ENCODE assay signal across 2 cellular contexts in genomic region chr2:218583983-218584850, GRCh38.
TF ChIP-seq lines count a peak whose summit lies in the region.

No MANE protein-coding gene starts in this region.

TF ChIP-seq in HCT116, 20 proteins besides CTCF, POLR2A, EP300 and RAD21:
- TF ChIP-seq EZH2 (IDR thresholded peaks at IDR 0.05), result no peak

TF ChIP-seq in SK-N-SH, 30 proteins besides CTCF, POLR2A, EP300 and RAD21:
- TF ChIP-seq EZH2phosphoT487 (IDR thresholded peaks at IDR 0.05; ENCODE audit: borderline replicate concordance, low read depth) (no peak), SMC3 (IDR thresholded peaks at IDR 0.05; ENCODE audit: low read depth, low read length) (peak; percentile 32; the same call in 1 of the 2 replicates), TEAD4 (IDR thresholded peaks at IDR 0.05; ENCODE audit: borderline replicate concordance, insufficient read depth) (no peak), REST (IDR thresholded peaks at IDR 0.05; ENCODE audit: low read depth, low read length) (no peak), NRF1 (IDR thresholded peaks at IDR 0.05; ENCODE audit: low read depth, low read length) (no peak), FOXJ3 (CRISPR knock-in tag; IDR thresholded peaks at IDR 0.05) (no peak), TAF1 (IDR thresholded peaks at IDR 0.05; ENCODE audit: borderline replicate concordance, low read depth, low read length) (no peak)
